7 cellular contexts compared by ENCODE assay signal in the genomic region with DNA sequence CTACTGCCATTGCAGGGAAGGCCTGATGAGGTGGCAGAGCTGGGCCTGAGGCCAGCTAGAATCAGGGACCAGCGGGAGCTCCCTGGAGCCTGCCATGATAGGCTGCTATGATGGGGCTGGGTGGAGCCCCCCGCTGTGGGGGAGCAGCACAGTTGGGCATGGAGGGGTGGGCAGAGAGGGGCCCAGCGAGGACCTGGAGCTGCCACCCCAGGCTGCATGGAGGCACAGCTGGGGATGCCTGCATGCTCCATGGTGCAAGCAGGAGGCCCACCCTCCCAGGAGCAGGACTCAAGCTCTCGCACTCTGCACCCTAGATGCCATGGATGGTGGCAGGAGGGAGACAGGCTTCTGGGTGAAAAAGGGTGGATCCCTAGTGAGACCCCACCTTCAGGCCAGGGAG.
"Had no signal": no experiment of that assay in that cellular context is flagged by ENCODE, and none has a peak within 500 bp of the region (broad histone marks: within the 10 kb centered on the region; RNA-seq: fewer than 3 reads in every experiment).

No MANE protein-coding gene starts in this region.

- H3K27ac Mint-ChIP-seq: HFFc6 had no signal

- H3K36me3 ChIP-seq: HAP-1 had no signal

- H3K4me3 Mint-ChIP-seq: HFFc6 had no signal

- DNase-seq: GOT3, HFFc6, IMR-90 had no signal

- ATAC-seq: HCT116 had no signal

- H3K27ac ChIP-seq: HL-60 had no signal

- H3K4me3 ChIP-seq: HAP-1, K562 had no signal
